Comparison of ENCODE assay signal across 23 cellular contexts in genomic region chr21:29867796-29868195, GRCh38.
"Had no signal": no experiment of that assay in that cellular context is flagged by ENCODE, and none has a peak within 500 bp of the region (broad histone marks: within the 10 kb centered on the region; RNA-seq: fewer than 3 reads in every experiment).

No MANE protein-coding gene starts in this region.

- H3K27ac Mint-ChIP-seq: dendritic cell treated with granulocyte-macrophage colony-stimulating factor and Interleukin-4, amounts not matched to agents 40 ng/mL and 50 ng/mL, for 4 days; effector memory CD8-positive, alpha-beta T cell; endodermal cell; mesothelial cell of epicardium had no signal

- H3K9me3 Mint-ChIP-seq: dendritic cell treated with granulocyte-macrophage colony-stimulating factor and Interleukin-4, amounts not matched to agents 40 ng/mL and 50 ng/mL, for 4 days; endodermal cell; mesothelial cell of epicardium had no signal

- H3K4me1 Mint-ChIP-seq: endodermal cell, naive B cell had no signal

- H3K27me3 Mint-ChIP-seq: effector memory CD8-positive, alpha-beta T cell had no signal

- H3K27ac ChIP-seq: colonic mucosa, epithelial cell of prostate, foreskin keratinocyte, gastroesophageal sphincter, heart right ventricle, left lung, lower lobe of right lung had no signal

- H3K27me3 ChIP-seq: colonic mucosa, left lung had no signal

- H3K4me3 Mint-ChIP-seq: dendritic cell treated with granulocyte-macrophage colony-stimulating factor and Interleukin-4, amounts not matched to agents 40 ng/mL and 50 ng/mL, for 4 days; effector memory CD8-positive, alpha-beta T cell; endodermal cell; mesothelial cell of epicardium; naive B cell had no signal

- H3K4me3 ChIP-seq: colonic mucosa, gastroesophageal sphincter, heart right ventricle, left lung, lower lobe of right lung, mucosa of descending colon had no signal

- H3K36me3 ChIP-seq: colonic mucosa, gastroesophageal sphincter, heart right ventricle, left lung, lower lobe of right lung had no signal

- H3K9me3 ChIP-seq: colonic mucosa, gastroesophageal sphincter, heart right ventricle, left lung, lower lobe of right lung, mucosa of descending colon had no signal

- H3K4me1 ChIP-seq: colonic mucosa, foreskin keratinocyte, gastroesophageal sphincter, heart right ventricle, left lung, lower lobe of right lung had no signal

- H3K36me3 Mint-ChIP-seq: mesothelial cell of epicardium, naive B cell had no signal

- DNase-seq: colonic mucosa; cortex of kidney; effector CD8-positive, alpha-beta T cell; effector memory CD8-positive, alpha-beta T cell; endodermal cell; erythroblast; foreskin keratinocyte; glutamatergic neuron; head of caudate nucleus; heart right ventricle; hippocampal formation; left cardiac atrium; left lung; left ventricle myocardium superior; lower lobe of right lung; mesenchymal stem cell; mucosa of descending colon; naive B cell had no signal

- ATAC-seq: effector memory CD8-positive, alpha-beta T cell; esophagus mucosa; foreskin keratinocyte; gastroesophageal sphincter; heart right ventricle; left cardiac atrium; left lung; left ventricle myocardium superior; lower lobe of right lung; mucosa of descending colon had no signal
